ENCODE assay signal across 8 cellular contexts in genomic region chr16:8622315-8622656, GRCh38. TPM values are rescaled to one million over a fixed set of nuclear protein-coding genes. Genes with fewer than 3 reads are reported as not detected.
DNase-seq lines count a peak whose midpoint lies in the region; ATAC-seq, FAIRE-seq and TF ChIP-seq lines count a peak whose summit lies in the region.

No MANE protein-coding gene starts in this region.

- POLR2A ChIA-PET in GM12878 (lab: Charles Lee): no interaction called here

- peak overlapping the region; percentile 64; the same call in 1 of the 2 replicates for H2AFZ ChIP-seq in GM12878 (ENCODE audit: control insufficient read depth, low read depth, low read length)

- intact Hi-C loops in GM12878 (cut with micrococcal nuclease; ENCODE audit: unreplicated experiment): loop anchor here (5.0 kb wide), 1 partner anchor 45 kb away; no protein-coding TSS in a partner anchor

- TF ChIP-seq CTCF in GM12865 (IDR thresholded peaks at IDR 0.05; ENCODE audit: insufficient read depth, low read depth, low read length, missing control alignments): no peak
- no peak for TF ChIP-seq CTCF in GM12878 (IDR thresholded peaks at IDR 0.05 in 2 of 3, conservative IDR thresholded peaks at IDR 0.05 in 1 of 3; ENCODE audit: control insufficient read depth in 2 of 3, extremely low read depth in 1 of 3, insufficient read depth in 1 of 3, low read depth in 3 of 3, low read length in 3 of 3)
- TF ChIP-seq CTCF in lung (IDR thresholded peaks at IDR 0.05; ENCODE audit: control extremely low read depth, extremely low read depth): no peak

- H3K9me3 ChIP-seq in GM12878 (replicated peaks; ENCODE audit: control insufficient read depth, insufficient read depth, low read length) (no peaks in the 10 kb centered on the region), lung (ENCODE audit: control insufficient read depth in 2 of 2, insufficient read depth in 1 of 2, low read length in 1 of 2) (no peaks in the 10 kb centered on the region)

- in situ Hi-C loops in GM12878 (cut with MboI): no loop called here

- BruUV-seq in GM12878 (replicated peaks; lab: Mats Ljungman, UMichigan): no TSS peak

- no peak for TF ChIP-seq EP300 in GM12878 (IDR thresholded peaks at IDR 0.05; ENCODE audit: borderline replicate concordance in 1 of 2, control insufficient read depth in 1 of 2, low read depth in 2 of 2, low read length in 2 of 2)

- H3K4me1 ChIP-seq in GM12878 (ENCODE audit: control insufficient read depth, insufficient read depth, low read length) (no peaks in the 10 kb centered on the region), lung (ENCODE audit: control insufficient read depth in 2 of 2, insufficient read depth in 2 of 2, low read length in 2 of 2) (peaks cover 2 to 14% of the 10 kb centered on the region in 2 donors)

- H3K79me2 ChIP-seq in GM12878 (ENCODE audit: control insufficient read depth, insufficient read depth, low read length): peaks cover 22% of the 10 kb centered on the region

- ATAC-seq in HG03342 (IDR thresholded peaks at IDR 0.05; ENCODE audit: unreplicated experiment): peak; percentile 9
- ATAC-seq in GM12878: peak; percentile 54
- no peak for ATAC-seq in lung (ENCODE audit: insufficient read depth, low FRiP score)
- ATAC-seq in HG03097 (IDR thresholded peaks at IDR 0.05; ENCODE audit: low FRiP score, unreplicated experiment): no peak

- TF ChIP-seq RAD21 in GM12878 (IDR thresholded peaks at IDR 0.05; ENCODE audit: insufficient read depth, low read depth, low read length): no peak

- 13% methylated on average over 4 of the region's 4 CpGs for WGBS in GM12878 (ENCODE audit: insufficient coverage, insufficient replicate concordance, low lambda C conversion rate, missing lambda C conversion rate)
- 4 to 9% methylated on average over 4 of the region's 4 CpGs for WGBS in lung, 2 donors

- H3K36me3 ChIP-seq in GM12878 (ENCODE audit: control insufficient read depth in 2 of 2, insufficient read depth in 2 of 2, low read length in 1 of 2): peaks cover 3% of the 10 kb centered on the region in 2 experiments; a peak in 2 of 4 replicates
- peaks cover 12 to 14% of the 10 kb centered on the region in 2 donors for H3K36me3 ChIP-seq in lung (ENCODE audit: control insufficient read depth in 2 of 2, insufficient read depth in 2 of 2, low read length in 2 of 2)

- H3K27ac ChIP-seq in GM12878 (ENCODE audit: control insufficient read depth, insufficient read depth): peak overlapping the region; percentile 64
- peak overlapping the region; percentile 92 to 94 for H3K27ac ChIP-seq in lung (ENCODE audit: low read depth in 1 of 2, low read length in 1 of 2)

- peak overlapping the region; percentile 89 for H3K9ac ChIP-seq in GM12878 (ENCODE audit: control insufficient read depth, insufficient read depth, low read length)

- no peaks in the 10 kb centered on the region for H4K20me1 ChIP-seq in GM12878 (ENCODE audit: control insufficient read depth, insufficient read depth)

- SMC1A ChIA-PET in GM12878 (lab: Charles Lee; ENCODE audit: uncharacterized antibody, unreplicated experiment): interaction anchor here (0.9 kb wide), 1 partner anchor 174 kb away, joined by 3 read pairs; no protein-coding TSS in a partner anchor

- no peak for TF ChIP-seq POLR2A in GM12878 (IDR thresholded peaks at IDR 0.05; ENCODE audit: low read depth, low read length)

- peak; percentile 13 for FAIRE-seq in GM12878 (lab: Jason Lieb, UNC)

- DNase-seq in GM12865 (ENCODE audit: low read depth) (peak; percentile 5), GM12878 (ENCODE audit: low read depth, low spot score) (no peak), lung (ENCODE audit: low spot score) (no peak), GM03348 (ENCODE audit: low spot score) (no peak), dedifferentiated amniotic fluid mesenchymal stem cell (ENCODE audit: extremely low spot score) (no peak), NCI-H1930 (lab: John Stamatoyannopoulos, UW) (no peak)

- CTCF ChIA-PET in GM12878 (lab: Yijun Ruan, JAX): interaction anchor here (0.7 to 1.4 kb wide), 2 partner anchors 50 to 517 kb away, joined by 3 to 4 read pairs; no protein-coding TSS in a partner anchor

- H3K27me3 ChIP-seq in GM12878 (replicated peaks in 1 of 2; ENCODE audit: control insufficient read depth in 2 of 2, insufficient read depth in 2 of 2, low read length in 1 of 2) (peaks cover 0 to 1% of the 10 kb centered on the region in 2 experiments; a peak in 1 of 4 replicates), lung (ENCODE audit: control insufficient read depth, insufficient read depth) (no peaks in the 10 kb centered on the region)

- RAD21 ChIA-PET in GM12878 (lab: Charles Lee; ENCODE audit: unreplicated experiment): no interaction called here

- peak overlapping the region; percentile 85 for H3K4me2 ChIP-seq in GM12878 (ENCODE audit: control insufficient read depth, insufficient read depth)

- H3K4me3 ChIP-seq in GM12865 (ENCODE audit: low read depth, low read length) (peak overlapping the region; percentile 89), GM12878 (peak overlapping the region; percentile 99), lung (peak overlapping the region; percentile 94)

TF ChIP-seq in GM12878, 131 proteins besides CTCF, POLR2A, EP300 and RAD21 (continues in another document):
- no peak for TF ChIP-seq NFYA (IDR thresholded peaks at IDR 0.05; ENCODE audit: borderline replicate concordance, low read depth, low read length)
- TF ChIP-seq NBN (IDR thresholded peaks at IDR 0.05): no peak

RNA-seq across cellular contexts. Expression of gene METTL22, which starts 0.8 kb away (rescaled TPM):
- 244 and 245 TPM in 2 replicates for total RNA-seq in GM12878 (2013; cell fraction: nucleolus; rRNA removed)
- total RNA-seq in GM12878 (2014; rRNA removed): 16.1 and 21.9 TPM in 2 replicates
- total RNA-seq in GM12878 (2014; rRNA removed; fragmentation: Illumina TruSeq; extraction: Trizol): 16.1 and 17.6 TPM in 2 replicates
- 18.9 and 23.1 TPM in 2 replicates for total RNA-seq in GM12878 (2021)
- 15.8 TPM for polyA plus RNA-seq in GM12878 (2011; ENCODE audit: low read depth)
- polyA plus RNA-seq in GM12878 (2011; rRNA removed): 25.6 and 34.7 TPM in 2 replicates
- polyA plus RNA-seq in GM12878 (2011; cell fraction: cytosol; rRNA removed): 38.3 and 40.0 TPM in 2 replicates
- 203 and 218 TPM in 2 replicates for polyA plus RNA-seq in GM12878 (2011; cell fraction: nucleus; rRNA removed)
- polyA plus RNA-seq in GM12878 (2012): 17.0 and 21.7 TPM in 2 replicates
- polyA plus RNA-seq in GM12878 (2014; fragmentation: Illumina TruSeq; extraction: Trizol): 17.0 and 17.7 TPM in 2 replicates
- 1 to 10 TPM; 6.4 to 9.2 TPM for polyA plus RNA-seq in GM12878 (2014; fragmentation: Nextera tagmentation; extraction: Ambion mirVana)
- 26.1 and 28.0 TPM in 2 replicates for polyA plus RNA-seq in GM12878 (2014; rRNA removed)
- polyA plus RNA-seq in GM12878 (2016; fragmentation: Nextera tagmentation; extraction: Ambion mirVana): 10 to 100 TPM; 18.5 to 19.1 TPM
- polyA minus RNA-seq in GM12878 (2011; rRNA and poly(A)+ RNA removed): 53.0 and 67.2 TPM in 2 replicates
- 24.3 and 46.8 TPM in 2 replicates for polyA minus RNA-seq in GM12878 (2011; cell fraction: cytosol; rRNA and poly(A)+ RNA removed)
- 53.6 and 72.1 TPM in 2 replicates for polyA minus RNA-seq in GM12878 (2011; cell fraction: nucleus; rRNA and poly(A)+ RNA removed)
- total RNA-seq in lung: 10 to 100 TPM; 36.5 to 39.4 TPM
- polyA plus RNA-seq in lung: 10 to 100 TPM; 17.9 to 28.4 TPM

RNA-seq across cellular contexts. Expression of gene TMEM114, which starts 32.0 kb away (rescaled TPM):
- total RNA-seq in GM12878 (2013; cell fraction: nucleolus; rRNA removed): not detected in 2 replicates
- total RNA-seq in GM12878 (2014; rRNA removed) (not detected in 2 replicates), GM12878 (2014; rRNA removed; fragmentation: Illumina TruSeq; extraction: Trizol) (not detected in 2 replicates), GM12878 (2021) (not detected in 2 replicates), lung (not detected)
- polyA plus RNA-seq in GM12878 (2011; ENCODE audit: low read depth): not detected
- polyA plus RNA-seq in GM12878 (2011; rRNA removed) (not detected in 2 replicates), GM12878 (2014; fragmentation: Illumina TruSeq; extraction: Trizol) (not detected in 2 replicates), GM12878 (2014; fragmentation: Nextera tagmentation; extraction: Ambion mirVana) (not detected), GM12878 (2014; rRNA removed) (not detected in 2 replicates), GM12878 (2016; fragmentation: Nextera tagmentation; extraction: Ambion mirVana) (not detected), lung (not detected)
- polyA plus RNA-seq in GM12878 (2011; cell fraction: cytosol; rRNA removed): 0.15 TPM in 1 of 2 replicates, not detected in the other
- polyA plus RNA-seq in GM12878 (2011; cell fraction: nucleus; rRNA removed): not detected in 2 replicates
- polyA plus RNA-seq in GM12878 (2012): not detected in 2 replicates
- polyA minus RNA-seq in GM12878 (2011; rRNA and poly(A)+ RNA removed): not detected in 2 replicates
- not detected in 2 replicates for polyA minus RNA-seq in GM12878 (2011; cell fraction: cytosol; rRNA and poly(A)+ RNA removed)
- not detected in 2 replicates for polyA minus RNA-seq in GM12878 (2011; cell fraction: nucleus; rRNA and poly(A)+ RNA removed)

RNA-seq across cellular contexts. Expression of gene ABAT, which starts 52.1 kb away (rescaled TPM):
- total RNA-seq in GM12878 (2013; cell fraction: nucleolus; rRNA removed): 21.7 and 23.2 TPM in 2 replicates
- 1.8 and 1.9 TPM in 2 replicates for total RNA-seq in GM12878 (2014; rRNA removed)
- 1.8 and 1.9 TPM in 2 replicates for total RNA-seq in GM12878 (2014; rRNA removed; fragmentation: Illumina TruSeq; extraction: Trizol)
- total RNA-seq in GM12878 (2021): 2.6 and 2.8 TPM in 2 replicates
- polyA plus RNA-seq in GM12878 (2011; ENCODE audit: low read depth): 1.9 TPM
- 7.0 and 10.6 TPM in 2 replicates for polyA plus RNA-seq in GM12878 (2011; rRNA removed)
- 7.6 and 8.5 TPM in 2 replicates for polyA plus RNA-seq in GM12878 (2011; cell fraction: cytosol; rRNA removed)
- 9.8 and 10.4 TPM in 2 replicates for polyA plus RNA-seq in GM12878 (2011; cell fraction: nucleus; rRNA removed)
- polyA plus RNA-seq in GM12878 (2012): 2.8 and 3.3 TPM in 2 replicates
- 2.8 and 3.2 TPM in 2 replicates for polyA plus RNA-seq in GM12878 (2014; fragmentation: Illumina TruSeq; extraction: Trizol)
- polyA plus RNA-seq in GM12878 (2014; fragmentation: Nextera tagmentation; extraction: Ambion mirVana): 1 to 10 TPM; 1.0 to 1.1 TPM
- polyA plus RNA-seq in GM12878 (2014; rRNA removed): 2.4 and 2.6 TPM in 2 replicates
- polyA plus RNA-seq in GM12878 (2016; fragmentation: Nextera tagmentation; extraction: Ambion mirVana): 1 to 10 TPM; 1.8 to 1.9 TPM
- polyA minus RNA-seq in GM12878 (2011; rRNA and poly(A)+ RNA removed): 7.2 and 8.4 TPM in 2 replicates
- 1.7 and 1.9 TPM in 2 replicates for polyA minus RNA-seq in GM12878 (2011; cell fraction: cytosol; rRNA and poly(A)+ RNA removed)
- 3.1 and 6.8 TPM in 2 replicates for polyA minus RNA-seq in GM12878 (2011; cell fraction: nucleus; rRNA and poly(A)+ RNA removed)
- 10 to 100 TPM in 1 of 2 donors, 1 to 10 TPM in 1; 9.6 to 14.0 TPM for total RNA-seq in lung
- polyA plus RNA-seq in lung: 1 to 10 TPM; 4.4 to 4.5 TPM

Comparison
In these comparisons a context has a peak if more than half of its experiments do, and no peak if none do; other contexts are left out.
1. ATAC-seq: peak in HG03342 (single experiment) and GM12878 (single experiment); none in lung (single experiment) and HG03097 (single experiment).
2. Peak in every context shown above with its lines, with median percentiles within 50 percentile points of each other: H3K4me3 ChIP-seq.